In the genomic region with DNA sequence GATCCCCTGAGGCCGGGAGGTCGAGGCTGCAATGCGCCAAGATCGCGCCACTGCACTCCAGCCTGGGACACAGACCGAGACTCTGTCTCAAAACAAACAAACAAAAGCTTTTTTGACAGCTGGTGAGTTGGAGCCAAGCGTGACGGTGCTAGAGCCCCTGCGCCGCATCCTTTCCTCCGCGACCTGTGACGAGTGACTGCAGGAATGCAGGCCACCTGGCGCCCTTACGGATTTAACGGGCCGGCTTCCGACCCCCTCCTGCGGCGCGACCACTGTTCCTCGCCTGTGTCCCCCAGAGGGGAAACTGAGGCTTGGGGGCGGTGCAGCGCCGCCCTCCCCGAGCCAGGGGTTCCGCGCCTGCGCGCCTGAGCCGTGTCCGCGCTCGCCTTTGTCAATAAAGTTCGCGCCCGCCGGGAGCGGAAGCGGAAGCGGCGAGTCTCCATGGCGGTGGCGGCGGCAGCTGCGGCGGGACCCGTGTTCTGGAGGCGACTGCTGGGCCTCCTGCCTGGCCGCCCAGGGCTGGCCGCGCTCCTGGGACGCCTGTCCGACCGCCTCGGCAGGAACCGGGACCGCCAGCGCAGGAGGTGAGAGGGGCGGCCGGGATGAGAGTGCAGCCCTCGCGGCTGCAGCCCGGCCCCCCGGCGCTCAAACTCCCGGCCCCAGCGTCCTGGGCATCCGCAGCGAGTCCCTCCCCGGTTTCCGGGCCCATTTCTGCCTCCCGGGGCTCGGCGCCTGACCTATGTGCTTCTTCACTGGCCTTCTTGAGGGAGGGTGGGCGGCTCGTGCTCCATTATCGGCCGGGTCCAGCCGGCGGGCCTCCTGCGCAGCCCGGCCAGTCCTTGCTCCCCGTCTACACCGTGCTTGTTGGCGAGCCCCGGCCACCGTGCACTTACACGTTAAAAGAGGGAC, we compare ENCODE assay signal across 1 cellular context.
TF ChIP-seq lines count a peak whose summit lies in the region.

A gene with protein sequence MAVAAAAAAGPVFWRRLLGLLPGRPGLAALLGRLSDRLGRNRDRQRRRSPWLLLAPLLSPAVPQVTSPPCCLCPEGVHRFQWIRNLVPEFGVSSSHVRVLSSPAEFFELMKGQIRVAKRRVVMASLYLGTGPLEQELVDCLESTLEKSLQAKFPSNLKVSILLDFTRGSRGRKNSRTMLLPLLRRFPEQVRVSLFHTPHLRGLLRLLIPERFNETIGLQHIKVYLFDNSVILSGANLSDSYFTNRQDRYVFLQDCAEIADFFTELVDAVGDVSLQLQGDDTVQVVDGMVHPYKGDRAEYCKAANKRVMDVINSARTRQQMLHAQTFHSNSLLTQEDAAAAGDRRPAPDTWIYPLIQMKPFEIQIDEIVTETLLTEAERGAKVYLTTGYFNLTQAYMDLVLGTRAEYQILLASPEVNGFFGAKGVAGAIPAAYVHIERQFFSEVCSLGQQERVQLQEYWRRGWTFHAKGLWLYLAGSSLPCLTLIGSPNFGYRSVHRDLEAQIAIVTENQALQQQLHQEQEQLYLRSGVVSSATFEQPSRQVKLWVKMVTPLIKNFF (plus strand): TSS at position 425 of the 909 bp plus-strand sequence. CDS start 17 bp downstream, at position 442.

TF ChIP-seq in HepG2, 621 proteins besides CTCF, POLR2A, EP300 and RAD21 (continued from another document and continues in another):
- TF ChIP-seq, protein P1, sequence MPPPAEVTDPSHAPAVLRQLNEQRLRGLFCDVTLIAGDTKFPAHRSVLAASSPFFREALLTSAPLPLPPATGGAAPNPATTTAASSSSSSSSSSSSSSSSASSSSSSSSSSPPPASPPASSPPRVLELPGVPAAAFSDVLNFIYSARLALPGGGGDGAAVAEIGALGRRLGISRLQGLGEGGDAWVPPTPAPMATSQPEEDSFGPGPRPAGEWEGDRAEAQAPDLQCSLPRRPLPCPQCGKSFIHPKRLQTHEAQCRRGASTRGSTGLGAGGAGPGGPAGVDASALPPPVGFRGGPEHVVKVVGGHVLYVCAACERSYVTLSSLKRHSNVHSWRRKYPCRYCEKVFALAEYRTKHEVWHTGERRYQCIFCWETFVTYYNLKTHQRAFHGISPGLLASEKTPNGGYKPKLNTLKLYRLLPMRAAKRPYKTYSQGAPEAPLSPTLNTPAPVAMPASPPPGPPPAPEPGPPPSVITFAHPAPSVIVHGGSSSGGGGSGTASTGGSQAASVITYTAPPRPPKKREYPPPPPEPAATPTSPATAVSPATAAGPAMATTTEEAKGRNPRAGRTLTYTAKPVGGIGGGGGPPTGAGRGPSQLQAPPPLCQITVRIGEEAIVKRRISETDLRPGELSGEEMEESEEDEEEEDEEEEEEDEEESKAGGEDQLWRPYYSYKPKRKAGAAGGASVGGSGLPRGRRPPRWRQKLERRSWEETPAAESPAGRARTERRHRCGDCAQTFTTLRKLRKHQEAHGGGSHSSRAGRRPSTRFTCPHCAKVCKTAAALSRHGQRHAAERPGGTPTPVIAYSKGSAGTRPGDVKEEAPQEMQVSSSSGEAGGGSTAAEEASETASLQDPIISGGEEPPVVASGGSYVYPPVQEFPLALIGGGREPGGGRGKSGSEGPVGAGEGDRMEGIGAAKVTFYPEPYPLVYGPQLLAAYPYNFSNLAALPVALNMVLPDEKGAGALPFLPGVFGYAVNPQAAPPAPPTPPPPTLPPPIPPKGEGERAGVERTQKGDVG (CRISPR knock-in tag; IDR thresholded peaks at IDR 0.05; ENCODE audit: borderline replicate concordance): peak; percentile 93; the same call in 1 of the 2 replicates
- TF ChIP-seq ZNF788 (CRISPR knock-in tag; IDR thresholded peaks at IDR 0.05; ENCODE audit: borderline replicate concordance) (peak; percentile 99), ZNF432 (CRISPR knock-in tag; IDR thresholded peaks at IDR 0.05; ENCODE audit: borderline replicate concordance) (no peak), MYC (CRISPR knock-in tag; IDR thresholded peaks at IDR 0.05; ENCODE audit: borderline replicate concordance) (peak; percentile 86), ZIK1 (CRISPR knock-in tag; IDR thresholded peaks at IDR 0.05; ENCODE audit: borderline replicate concordance, low read depth) (peak; percentile 77; the same call in 1 of the 2 replicates), KMT2B (CRISPR knock-in tag; IDR thresholded peaks at IDR 0.05) (peak; percentile 94), ZNF335 (CRISPR knock-in tag; IDR thresholded peaks at IDR 0.05) (0 out of 2 replicates have a peak, but pooled peaks have one; percentile 41), SNAPC2 (CRISPR knock-in tag; IDR thresholded peaks at IDR 0.05) (no peak), HOXA9 (CRISPR knock-in tag; IDR thresholded peaks at IDR 0.05; ENCODE audit: borderline replicate concordance) (peak; percentile 73; the same call in 1 of the 2 replicates), SNAI1 (CRISPR knock-in tag; IDR thresholded peaks at IDR 0.05; ENCODE audit: borderline replicate concordance) (0 out of 2 replicates have a peak, but pooled peaks have one; percentile 67), ZNF431 (CRISPR knock-in tag; IDR thresholded peaks at IDR 0.05; ENCODE audit: borderline replicate concordance, low read depth) (peak; percentile 86; the same call in 1 of the 2 replicates), ZFY (CRISPR knock-in tag; IDR thresholded peaks at IDR 0.05) (peak; percentile 96), EEA1 (CRISPR knock-in tag; IDR thresholded peaks at IDR 0.05; ENCODE audit: borderline replicate concordance) (peak; percentile 88; the same call in 1 of the 2 replicates), NPAS2 (CRISPR knock-in tag; IDR thresholded peaks at IDR 0.05; ENCODE audit: borderline replicate concordance) (no peak), HES4 (CRISPR knock-in tag; IDR thresholded peaks at IDR 0.05; ENCODE audit: borderline replicate concordance) (peak; percentile 88; the same call in 1 of the 2 replicates), ZC3H13 (CRISPR knock-in tag; IDR thresholded peaks at IDR 0.05) (peak; percentile 81), ZNF777 (CRISPR knock-in tag; IDR thresholded peaks at IDR 0.05) (no peak), MED1 (CRISPR knock-in tag; IDR thresholded peaks at IDR 0.05) (peak; percentile 46; the same call in 1 of the 2 replicates), HCFC1 (IDR thresholded peaks at IDR 0.05; ENCODE audit: low read depth, low read length) (peak; percentile 71), SP5 (CRISPR knock-in tag; IDR thresholded peaks at IDR 0.05; ENCODE audit: borderline replicate concordance, low read depth) (peak; percentile 86), MTA1 (CRISPR knock-in tag; IDR thresholded peaks at IDR 0.05; ENCODE audit: borderline replicate concordance) (peak; percentile 59; the same call in 1 of the 2 replicates), ZNF761 (CRISPR knock-in tag; conservative IDR thresholded peaks at IDR 0.05) (peak; percentile 85), MBNL3 (CRISPR knock-in tag; conservative IDR thresholded peaks at IDR 0.05) (no peak), NFE2 (CRISPR knock-in tag; IDR thresholded peaks at IDR 0.05) (no peak)
- TF ChIP-seq, protein P2, sequence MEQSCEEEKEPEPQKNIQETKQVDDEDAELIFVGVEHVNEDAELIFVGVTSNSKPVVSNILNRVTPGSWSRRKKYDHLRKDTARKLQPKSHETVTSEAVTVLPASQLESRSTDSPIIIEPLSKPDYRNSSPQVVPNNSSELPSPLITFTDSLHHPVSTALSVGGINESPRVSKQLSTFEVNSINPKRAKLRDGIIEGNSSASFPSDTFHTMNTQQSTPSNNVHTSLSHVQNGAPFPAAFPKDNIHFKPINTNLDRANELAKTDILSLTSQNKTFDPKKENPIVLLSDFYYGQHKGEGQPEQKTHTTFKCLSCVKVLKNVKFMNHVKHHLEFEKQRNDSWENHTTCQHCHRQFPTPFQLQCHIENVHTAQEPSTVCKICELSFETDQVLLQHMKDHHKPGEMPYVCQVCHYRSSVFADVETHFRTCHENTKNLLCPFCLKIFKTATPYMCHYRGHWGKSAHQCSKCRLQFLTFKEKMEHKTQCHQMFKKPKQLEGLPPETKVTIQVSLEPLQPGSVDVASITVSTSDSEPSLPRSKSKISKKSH (CRISPR knock-in tag; IDR thresholded peaks at IDR 0.05; ENCODE audit: borderline replicate concordance): peak; percentile 42; the same call in 1 of the 2 replicates
- TF ChIP-seq, protein P3, sequence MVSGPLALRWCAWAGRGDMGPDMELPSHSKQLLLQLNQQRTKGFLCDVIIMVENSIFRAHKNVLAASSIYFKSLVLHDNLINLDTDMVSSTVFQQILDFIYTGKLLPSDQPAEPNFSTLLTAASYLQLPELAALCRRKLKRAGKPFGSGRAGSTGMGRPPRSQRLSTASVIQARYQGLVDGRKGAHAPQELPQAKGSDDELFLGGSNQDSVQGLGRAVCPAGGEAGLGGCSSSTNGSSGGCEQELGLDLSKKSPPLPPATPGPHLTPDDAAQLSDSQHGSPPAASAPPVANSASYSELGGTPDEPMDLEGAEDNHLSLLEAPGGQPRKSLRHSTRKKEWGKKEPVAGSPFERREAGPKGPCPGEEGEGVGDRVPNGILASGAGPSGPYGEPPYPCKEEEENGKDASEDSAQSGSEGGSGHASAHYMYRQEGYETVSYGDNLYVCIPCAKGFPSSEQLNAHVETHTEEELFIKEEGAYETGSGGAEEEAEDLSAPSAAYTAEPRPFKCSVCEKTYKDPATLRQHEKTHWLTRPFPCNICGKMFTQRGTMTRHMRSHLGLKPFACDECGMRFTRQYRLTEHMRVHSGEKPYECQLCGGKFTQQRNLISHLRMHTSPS (CRISPR knock-in tag; IDR thresholded peaks at IDR 0.05; ENCODE audit: low read depth): peak; percentile 32; the same call in 1 of the 2 replicates
- TF ChIP-seq, protein P4, sequence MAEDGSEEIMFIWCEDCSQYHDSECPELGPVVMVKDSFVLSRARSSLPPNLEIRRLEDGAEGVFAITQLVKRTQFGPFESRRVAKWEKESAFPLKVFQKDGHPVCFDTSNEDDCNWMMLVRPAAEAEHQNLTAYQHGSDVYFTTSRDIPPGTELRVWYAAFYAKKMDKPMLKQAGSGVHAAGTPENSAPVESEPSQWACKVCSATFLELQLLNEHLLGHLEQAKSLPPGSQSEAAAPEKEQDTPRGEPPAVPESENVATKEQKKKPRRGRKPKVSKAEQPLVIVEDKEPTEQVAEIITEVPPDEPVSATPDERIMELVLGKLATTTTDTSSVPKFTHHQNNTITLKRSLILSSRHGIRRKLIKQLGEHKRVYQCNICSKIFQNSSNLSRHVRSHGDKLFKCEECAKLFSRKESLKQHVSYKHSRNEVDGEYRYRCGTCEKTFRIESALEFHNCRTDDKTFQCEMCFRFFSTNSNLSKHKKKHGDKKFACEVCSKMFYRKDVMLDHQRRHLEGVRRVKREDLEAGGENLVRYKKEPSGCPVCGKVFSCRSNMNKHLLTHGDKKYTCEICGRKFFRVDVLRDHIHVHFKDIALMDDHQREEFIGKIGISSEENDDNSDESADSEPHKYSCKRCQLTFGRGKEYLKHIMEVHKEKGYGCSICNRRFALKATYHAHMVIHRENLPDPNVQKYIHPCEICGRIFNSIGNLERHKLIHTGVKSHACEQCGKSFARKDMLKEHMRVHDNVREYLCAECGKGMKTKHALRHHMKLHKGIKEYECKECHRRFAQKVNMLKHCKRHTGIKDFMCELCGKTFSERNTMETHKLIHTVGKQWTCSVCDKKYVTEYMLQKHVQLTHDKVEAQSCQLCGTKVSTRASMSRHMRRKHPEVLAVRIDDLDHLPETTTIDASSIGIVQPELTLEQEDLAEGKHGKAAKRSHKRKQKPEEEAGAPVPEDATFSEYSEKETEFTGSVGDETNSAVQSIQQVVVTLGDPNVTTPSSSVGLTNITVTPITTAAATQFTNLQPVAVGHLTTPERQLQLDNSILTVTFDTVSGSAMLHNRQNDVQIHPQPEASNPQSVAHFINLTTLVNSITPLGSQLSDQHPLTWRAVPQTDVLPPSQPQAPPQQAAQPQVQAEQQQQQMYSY (CRISPR knock-in tag; IDR thresholded peaks at IDR 0.05): no peak
- TF ChIP-seq, protein P5, sequence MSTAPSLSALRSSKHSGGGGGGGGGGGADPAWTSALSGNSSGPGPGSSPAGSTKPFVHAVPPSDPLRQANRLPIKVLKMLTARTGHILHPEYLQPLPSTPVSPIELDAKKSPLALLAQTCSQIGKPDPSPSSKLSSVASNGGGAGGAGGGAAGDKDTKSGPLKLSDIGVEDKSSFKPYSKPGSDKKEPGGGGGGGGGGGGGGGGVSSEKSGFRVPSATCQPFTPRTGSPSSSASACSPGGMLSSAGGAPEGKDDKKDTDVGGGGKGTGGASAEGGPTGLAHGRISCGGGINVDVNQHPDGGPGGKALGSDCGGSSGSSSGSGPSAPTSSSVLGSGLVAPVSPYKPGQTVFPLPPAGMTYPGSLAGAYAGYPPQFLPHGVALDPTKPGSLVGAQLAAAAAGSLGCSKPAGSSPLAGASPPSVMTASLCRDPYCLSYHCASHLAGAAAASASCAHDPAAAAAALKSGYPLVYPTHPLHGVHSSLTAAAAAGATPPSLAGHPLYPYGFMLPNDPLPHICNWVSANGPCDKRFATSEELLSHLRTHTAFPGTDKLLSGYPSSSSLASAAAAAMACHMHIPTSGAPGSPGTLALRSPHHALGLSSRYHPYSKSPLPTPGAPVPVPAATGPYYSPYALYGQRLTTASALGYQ (CRISPR knock-in tag; IDR thresholded peaks at IDR 0.05): peak; percentile 65; the same call in 1 of the 2 replicates
- TF ChIP-seq, protein P6, sequence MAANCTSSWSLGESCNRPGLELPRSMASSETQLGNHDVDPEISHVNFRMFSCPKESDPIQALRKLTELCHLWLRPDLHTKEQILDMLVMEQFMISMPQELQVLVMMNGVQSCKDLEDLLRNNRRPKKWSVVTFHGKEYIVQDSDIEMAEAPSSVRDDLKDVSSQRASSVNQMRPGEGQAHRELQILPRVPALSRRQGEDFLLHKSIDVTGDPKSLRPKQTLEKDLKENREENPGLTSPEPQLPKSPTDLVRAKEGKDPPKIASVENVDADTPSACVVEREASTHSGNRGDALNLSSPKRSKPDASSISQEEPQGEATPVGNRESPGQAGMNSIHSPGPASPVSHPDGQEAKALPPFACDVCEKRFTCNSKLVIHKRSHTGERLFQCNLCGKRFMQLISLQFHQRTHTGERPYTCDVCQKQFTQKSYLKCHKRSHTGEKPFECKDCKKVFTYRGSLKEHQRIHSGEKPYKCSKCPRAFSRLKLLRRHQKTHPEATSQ (CRISPR knock-in tag; IDR thresholded peaks at IDR 0.05; ENCODE audit: borderline replicate concordance): peak; percentile 83; the same call in 1 of the 2 replicates
- TF ChIP-seq, protein P7, sequence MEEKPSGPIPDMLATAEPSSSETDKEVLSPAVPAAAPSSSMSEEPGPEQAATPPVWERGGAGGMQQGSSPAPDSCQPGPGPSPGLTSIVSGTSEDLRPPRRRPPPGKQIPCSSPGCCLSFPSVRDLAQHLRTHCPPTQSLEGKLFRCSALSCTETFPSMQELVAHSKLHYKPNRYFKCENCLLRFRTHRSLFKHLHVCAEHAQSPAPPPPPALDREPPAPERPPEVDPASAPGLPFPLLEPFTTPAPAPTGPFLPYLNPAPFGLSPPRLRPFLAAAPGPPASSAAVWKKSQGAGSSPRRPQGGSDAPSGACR (CRISPR knock-in tag; IDR thresholded peaks at IDR 0.05): peak; percentile 89
- TF ChIP-seq, protein P8, sequence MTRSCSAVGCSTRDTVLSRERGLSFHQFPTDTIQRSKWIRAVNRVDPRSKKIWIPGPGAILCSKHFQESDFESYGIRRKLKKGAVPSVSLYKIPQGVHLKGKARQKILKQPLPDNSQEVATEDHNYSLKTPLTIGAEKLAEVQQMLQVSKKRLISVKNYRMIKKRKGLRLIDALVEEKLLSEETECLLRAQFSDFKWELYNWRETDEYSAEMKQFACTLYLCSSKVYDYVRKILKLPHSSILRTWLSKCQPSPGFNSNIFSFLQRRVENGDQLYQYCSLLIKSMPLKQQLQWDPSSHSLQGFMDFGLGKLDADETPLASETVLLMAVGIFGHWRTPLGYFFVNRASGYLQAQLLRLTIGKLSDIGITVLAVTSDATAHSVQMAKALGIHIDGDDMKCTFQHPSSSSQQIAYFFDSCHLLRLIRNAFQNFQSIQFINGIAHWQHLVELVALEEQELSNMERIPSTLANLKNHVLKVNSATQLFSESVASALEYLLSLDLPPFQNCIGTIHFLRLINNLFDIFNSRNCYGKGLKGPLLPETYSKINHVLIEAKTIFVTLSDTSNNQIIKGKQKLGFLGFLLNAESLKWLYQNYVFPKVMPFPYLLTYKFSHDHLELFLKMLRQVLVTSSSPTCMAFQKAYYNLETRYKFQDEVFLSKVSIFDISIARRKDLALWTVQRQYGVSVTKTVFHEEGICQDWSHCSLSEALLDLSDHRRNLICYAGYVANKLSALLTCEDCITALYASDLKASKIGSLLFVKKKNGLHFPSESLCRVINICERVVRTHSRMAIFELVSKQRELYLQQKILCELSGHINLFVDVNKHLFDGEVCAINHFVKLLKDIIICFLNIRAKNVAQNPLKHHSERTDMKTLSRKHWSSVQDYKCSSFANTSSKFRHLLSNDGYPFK (CRISPR knock-in tag; IDR thresholded peaks at IDR 0.05; ENCODE audit: borderline replicate concordance): peak; percentile 89
